In genomic region chr20:32535953-32536823, GRCh38 we compare ENCODE assay signal across 8 cellular contexts. TPM values are rescaled to one million over a fixed set of nuclear protein-coding genes. Genes with fewer than 3 reads are reported as not detected.
DNase-seq lines count a peak whose midpoint lies in the region; ATAC-seq and TF ChIP-seq lines count a peak whose summit lies in the region.

No MANE protein-coding gene starts in this region.

- CTCF ChIA-PET in IMR-90 (lab: Yijun Ruan, JAX) (no interaction called here), PC-3 (lab: Charles Lee) (no interaction called here)

- no peak overlapping the region for H2AK5ac ChIP-seq in IMR-90 (ENCODE audit: low read depth, low read length)

- dilution Hi-C loops in IMR-90 (cut with HindIII; ENCODE audit: low sequenced_read_pairs, unreplicated experiment): no loop called here

- no peak overlapping the region for H4K8ac ChIP-seq in IMR-90 (ENCODE audit: low read depth in 2 of 2, low read length in 2 of 2)

- H3K36me3 ChIP-seq in IMR-90 (ENCODE audit: control insufficient read depth, insufficient read depth, low read length) (no peaks in the 10 kb centered on the region), PC-3 (ENCODE audit: low read depth, low read length) (no peaks in the 10 kb centered on the region), neutrophil (no peaks in the 10 kb centered on the region), upper lobe of left lung (no peaks in the 10 kb centered on the region)

- H3K79me2 ChIP-seq in PC-3 (ENCODE audit: low read length): no peaks in the 10 kb centered on the region

- POLR2A ChIA-PET in IMR-90 (lab: Charles Lee; ENCODE audit: unreplicated experiment) (interaction anchor here (0.6 kb wide), 1 partner anchor 766 kb away, joined by 6 read pairs; no protein-coding TSS in a partner anchor), PC-3 (lab: Charles Lee; ENCODE audit: unreplicated experiment) (no interaction called here)

- no peak overlapping the region for H3K18ac ChIP-seq in IMR-90 (ENCODE audit: low read depth, low read length)

- peak overlapping the region; percentile 5 for H2AK9ac ChIP-seq in IMR-90 (replicated peaks; ENCODE audit: low read depth, low read length, poor library complexity)

- no peaks in the 10 kb centered on the region for H3F3A ChIP-seq in PC-3 (ENCODE audit: low read length, unreplicated experiment)

- H4K20me1 ChIP-seq in IMR-90 (ENCODE audit: insufficient read depth, low read length) (no peaks in the 10 kb centered on the region), PC-3 (ENCODE audit: low read length) (no peaks in the 10 kb centered on the region)

- peaks cover 4% of the 10 kb centered on the region; the same call in 1 of the 2 replicates for H3K4me1 ChIP-seq in IMR-90 (ENCODE audit: control insufficient read depth, insufficient read depth, low read length)
- H3K4me1 ChIP-seq in PC-3 (ENCODE audit: insufficient read depth, low read length): peaks cover 14% of the 10 kb centered on the region
- H3K4me1 ChIP-seq in foreskin keratinocyte: no peaks in the 10 kb centered on the region
- peaks cover 18 to 21% of the 10 kb centered on the region in 2 experiments for H3K4me1 ChIP-seq in neutrophil (ENCODE audit: control insufficient read depth in 1 of 2, insufficient read depth in 1 of 2, low read depth in 1 of 2, low read length in 1 of 2)
- H3K4me1 ChIP-seq in upper lobe of left lung: peaks cover 19 to 41% (median 31%) of the 10 kb centered on the region in 4 donors

- WGBS in IMR-90 (ENCODE audit: extremely low coverage in 2 of 2, insufficient read length in 1 of 2), 2 experiments: 1% methylated on average over 14 of the region's 68 CpGs; no CpG with 5 or more reads in 1 of the 2 experiments
- 1 to 6% methylated on average over 20 to 21 of the region's 68 CpGs for WGBS in upper lobe of left lung, 2 donors

- TF ChIP-seq CTCF in IMR-90 (conservative IDR thresholded peaks at IDR 0.05; ENCODE audit: low read depth, low read length) (no peak), PC-3 (conservative IDR thresholded peaks at IDR 0.05; ENCODE audit: low read depth, low read length) (no peak), foreskin keratinocyte (conservative IDR thresholded peaks at IDR 0.05) (no peak), neutrophil (IDR thresholded peaks at IDR 0.05) (no peak), upper lobe of left lung (IDR thresholded peaks at IDR 0.05) (no peak)

- H3K9me3 ChIP-seq in IMR-90 (ENCODE audit: control insufficient read depth, insufficient read depth, low read length): no peaks in the 10 kb centered on the region
- H3K9me3 ChIP-seq in PC-3 (ENCODE audit: low read length): no peaks in the 10 kb centered on the region
- H3K9me3 ChIP-seq in neutrophil: no peaks in the 10 kb centered on the region
- H3K9me3 ChIP-seq in upper lobe of left lung: no peaks in the 10 kb centered on the region

- no peak overlapping the region for H2BK20ac ChIP-seq in IMR-90 (ENCODE audit: low read depth, low read length)

- H3K9me1 ChIP-seq in IMR-90 (ENCODE audit: insufficient read depth, low read length): peaks cover 7% of the 10 kb centered on the region; the same call in 1 of the 2 replicates

- H3K23ac ChIP-seq in IMR-90 (ENCODE audit: low read depth, low read length): no peak overlapping the region

- ATAC-seq in Right ventricle myocardium inferior: peak; percentile 71
- peak; percentile 71 for ATAC-seq in IMR-90 (ENCODE audit: low read depth)
- ATAC-seq in PC-3: peak; percentile 61
- ATAC-seq in foreskin keratinocyte: peak; percentile 46
- peak; percentile 31 to 66 for ATAC-seq in upper lobe of left lung (ENCODE audit: low FRiP score in 2 of 2)

- no peak overlapping the region for H3K4ac ChIP-seq in IMR-90 (ENCODE audit: low read depth, low read length)

- peaks cover 33% of the 10 kb centered on the region for H3K27me3 ChIP-seq in IMR-90 (ENCODE audit: control insufficient read depth, insufficient read depth, low read length)
- H3K27me3 ChIP-seq in PC-3 (ENCODE audit: low read length): no peaks in the 10 kb centered on the region
- peaks cover 27% of the 10 kb centered on the region for H3K27me3 ChIP-seq in foreskin keratinocyte
- H3K27me3 ChIP-seq in neutrophil: peaks cover 71% of the 10 kb centered on the region
- H3K27me3 ChIP-seq in upper lobe of left lung: no peaks in the 10 kb centered on the region

- H2BK5ac ChIP-seq in IMR-90 (ENCODE audit: low read depth, low read length, poor library complexity, severe bottlenecking): no peak overlapping the region

- DNase-seq in Right ventricle myocardium inferior (ENCODE audit: missing footprints): no peak
- DNase-seq in cardiac septum (ENCODE audit: low spot score): no peak
- peak; percentile 6 for DNase-seq in IMR-90
- peak; percentile 54 for DNase-seq in PC-3
- peak; percentile 81 for DNase-seq in activated T-helper 2 cell treated with anti-CD3 and anti-CD28 coated beads, Interferon-gamma antibody, Interleukin-2, Interleukin-4, amounts not matched to agents 10 μg/mL and 5 μg/mL and 100 μg/mL, durations not matched to agents 14 hours and 24 hours and 36 hours (ENCODE audit: low spot score)
- no peak for DNase-seq in foreskin keratinocyte
- peak; percentile 51 to 94 for DNase-seq in upper lobe of left lung

- H3K14ac ChIP-seq in IMR-90 (replicated peaks; ENCODE audit: low read depth, low read length): no peak overlapping the region

- no peak overlapping the region for H3K9ac ChIP-seq in IMR-90 (ENCODE audit: low read depth, low read length)
- no peak overlapping the region for H3K9ac ChIP-seq in PC-3 (ENCODE audit: low read length)

- H3K27ac ChIP-seq in IMR-90 (ENCODE audit: insufficient read depth, low read length): no peak overlapping the region
- H3K27ac ChIP-seq in PC-3 (ENCODE audit: low read length): no peak overlapping the region
- H3K27ac ChIP-seq in foreskin keratinocyte: no peak overlapping the region
- H3K27ac ChIP-seq in neutrophil: no peak overlapping the region
- peak overlapping the region; percentile 44 to 78 (median 74) for H3K27ac ChIP-seq in upper lobe of left lung

- H2AFZ ChIP-seq in IMR-90 (replicated peaks; ENCODE audit: low read length, poor library complexity): peak overlapping the region; percentile 77
- peak overlapping the region; percentile 78 for H2AFZ ChIP-seq in PC-3 (ENCODE audit: low read length)

- in situ Hi-C loops in IMR-90 (cut with MboI; ENCODE audit: low sequenced_read_pairs): no loop called here

- H3K27me3 Mint-ChIP-seq in activated T-helper 2 cell treated with anti-CD3 and anti-CD28 coated beads, Interferon-gamma antibody, Interleukin-2, Interleukin-4, amounts not matched to agents 10 μg/mL and 5 μg/mL and 100 μg/mL, durations not matched to agents 14 hours and 24 hours and 36 hours (ENCODE audit: low read depth): no peaks in the 10 kb centered on the region

- no peak overlapping the region for H4K5ac ChIP-seq in IMR-90 (ENCODE audit: low read depth, low read length)

- H3K9me3 Mint-ChIP-seq in activated T-helper 2 cell treated with anti-CD3 and anti-CD28 coated beads, Interferon-gamma antibody, Interleukin-2, Interleukin-4, amounts not matched to agents 10 μg/mL and 5 μg/mL and 100 μg/mL, durations not matched to agents 14 hours and 24 hours and 36 hours: no peaks in the 10 kb centered on the region

- BruUV-seq in IMR-90 (replicated peaks; lab: Mats Ljungman, UMichigan): no TSS peak
- BruUV-seq in PC-3 (replicated peaks; lab: Mats Ljungman, UMichigan): no TSS peak

- no peaks in the 10 kb centered on the region for H3K79me1 ChIP-seq in IMR-90 (ENCODE audit: low read depth in 1 of 2, low read length in 2 of 2)

- TF ChIP-seq POLR2A in IMR-90 (IDR thresholded peaks at IDR 0.05; ENCODE audit: low read depth, low read length) (no peak), upper lobe of left lung (IDR thresholded peaks at IDR 0.05) (peak in 1 of 4 donors; percentile 45)

- peak overlapping the region; percentile 79 for H3K27ac Mint-ChIP-seq in activated T-helper 2 cell treated with anti-CD3 and anti-CD28 coated beads, Interferon-gamma antibody, Interleukin-2, Interleukin-4, amounts not matched to agents 10 μg/mL and 5 μg/mL and 100 μg/mL, durations not matched to agents 14 hours and 24 hours and 36 hours

- H3K4me2 ChIP-seq in IMR-90 (ENCODE audit: low read depth, low read length) (peak overlapping the region; percentile 92), PC-3 (ENCODE audit: low read length) (peak overlapping the region; percentile 83)

- peak overlapping the region; percentile 66 for H3K4me3 Mint-ChIP-seq in activated T-helper 2 cell treated with anti-CD3 and anti-CD28 coated beads, Interferon-gamma antibody, Interleukin-2, Interleukin-4, amounts not matched to agents 10 μg/mL and 5 μg/mL and 100 μg/mL, durations not matched to agents 14 hours and 24 hours and 36 hours (ENCODE audit: low read depth)

- H2BK120ac ChIP-seq in IMR-90 (ENCODE audit: low read depth, low read length): no peak overlapping the region

- intact Hi-C loops in Right ventricle myocardium inferior (cut with DNase I): no loop called here
- intact Hi-C loops in cardiac septum (cut with DNase I): no loop called here
- intact Hi-C loops in IMR-90 (cut with micrococcal nuclease): no loop called here
- intact Hi-C loops in PC-3 (cut with micrococcal nuclease): no loop called here
- intact Hi-C loops in activated T-helper 2 cell treated with anti-CD3 and anti-CD28 coated beads, Interferon-gamma antibody, Interleukin-2, Interleukin-4, amounts not matched to agents 10 μg/mL and 5 μg/mL and 100 μg/mL, durations not matched to agents 14 hours and 24 hours and 36 hours (cut with micrococcal nuclease): loop anchor here (2.0 kb wide), 2 partner anchors 49 to 177 kb away; partner anchors contain the start of genes ASXL1 and NOL4L

- H2BK15ac ChIP-seq in IMR-90 (ENCODE audit: low read depth, low read length): no peak overlapping the region

- peak overlapping the region; percentile 43 for H3K4me3 ChIP-seq in IMR-90 (ENCODE audit: insufficient read depth, low read depth, low read length)
- peak overlapping the region; percentile 62 for H3K4me3 ChIP-seq in PC-3 (ENCODE audit: low read length)
- H3K4me3 ChIP-seq in neutrophil (ENCODE audit: low read depth in 1 of 2, low read length in 1 of 2): peak overlapping the region; percentile 43 to 59
- peak overlapping the region; percentile 41 to 62 (median 59) for H3K4me3 ChIP-seq in upper lobe of left lung

- H3K56ac ChIP-seq in IMR-90 (ENCODE audit: extremely low read depth, insufficient read depth, low read length): no peak overlapping the region

- peaks cover 61% of the 10 kb centered on the region for H3K4me1 Mint-ChIP-seq in activated T-helper 2 cell treated with anti-CD3 and anti-CD28 coated beads, Interferon-gamma antibody, Interleukin-2, Interleukin-4, amounts not matched to agents 10 μg/mL and 5 μg/mL and 100 μg/mL, durations not matched to agents 14 hours and 24 hours and 36 hours (ENCODE audit: low read depth)

- no peak for TF ChIP-seq EP300 in upper lobe of left lung (IDR thresholded peaks at IDR 0.05)

- no peak for TF ChIP-seq RAD21 in IMR-90 (IDR thresholded peaks at IDR 0.05; ENCODE audit: low read length)

- H3K9me2 ChIP-seq in PC-3 (replicated peaks; ENCODE audit: low read length): no peaks in the 10 kb centered on the region

- H4K91ac ChIP-seq in IMR-90 (ENCODE audit: insufficient read depth, low read depth, low read length): no peak overlapping the region

- H3K36me3 Mint-ChIP-seq in activated T-helper 2 cell treated with anti-CD3 and anti-CD28 coated beads, Interferon-gamma antibody, Interleukin-2, Interleukin-4, amounts not matched to agents 10 μg/mL and 5 μg/mL and 100 μg/mL, durations not matched to agents 14 hours and 24 hours and 36 hours (ENCODE audit: low read depth): peaks cover 3% of the 10 kb centered on the region

RNA-seq across cellular contexts. Expression of gene NOL4L, which starts 48.9 kb away (rescaled TPM):
- total RNA-seq in Right ventricle myocardium inferior (4.3 TPM), cardiac septum (10.4 TPM), IMR-90 (2012; rRNA removed) (4.7 and 5.6 TPM in 2 replicates), PC-3 (2014; rRNA removed) (5.4 and 7.3 TPM in 2 replicates), foreskin keratinocyte (1.5 and 1.7 TPM in 2 replicates), upper lobe of left lung (10 to 100 TPM; 13.4 to 40.2 (median 19.0) TPM)
- polyA plus RNA-seq in IMR-90 (2012; rRNA removed) (13.3 and 16.6 TPM in 2 replicates), foreskin keratinocyte (0.67 and 1.4 TPM in 2 replicates)
- polyA plus RNA-seq in IMR-90 (2012; cell fraction: cytosol; rRNA removed): 11.4 and 18.6 TPM in 2 replicates
- polyA plus RNA-seq in IMR-90 (2012; cell fraction: nucleus; rRNA removed; ENCODE audit: low replicate concordance): 34.9 and 65.6 TPM in 2 replicates
- 13.2 and 14.2 TPM in 2 replicates for total RNA-seq in activated T-helper 2 cell treated with anti-CD3 and anti-CD28 coated beads, Interferon-gamma antibody, Interleukin-2, Interleukin-4, amounts not matched to agents 10 μg/mL and 5 μg/mL and 100 μg/mL, durations not matched to agents 14 hours and 24 hours and 36 hours

Comparison
In these comparisons a context has a peak if more than half of its experiments do, and no peak if none do; other contexts are left out.
1. DNase-seq: peak in IMR-90 (single experiment), PC-3 (single experiment), activated T-helper 2 cell treated with anti-CD3 and anti-CD28 coated beads, Interferon-gamma antibody, Interleukin-2, Interleukin-4, amounts not matched to agents 10 μg/mL and 5 μg/mL and 100 μg/mL, durations not matched to agents 14 hours and 24 hours and 36 hours (single experiment) and upper lobe of left lung (2 of 2); none in Right ventricle myocardium inferior (single experiment), cardiac septum (single experiment) and foreskin keratinocyte (0 of 2).
2. H3K27ac ChIP-seq: peak in upper lobe of left lung (4 of 4); none in IMR-90 (single experiment), PC-3 (single experiment), foreskin keratinocyte (single experiment) and neutrophil (single experiment).
3. Peak in every context shown above with its lines, with median percentiles within 50 percentile points of each other: ATAC-seq and H3K4me3 ChIP-seq.